1 cellular context compared by ENCODE assay signal in the genomic region with DNA sequence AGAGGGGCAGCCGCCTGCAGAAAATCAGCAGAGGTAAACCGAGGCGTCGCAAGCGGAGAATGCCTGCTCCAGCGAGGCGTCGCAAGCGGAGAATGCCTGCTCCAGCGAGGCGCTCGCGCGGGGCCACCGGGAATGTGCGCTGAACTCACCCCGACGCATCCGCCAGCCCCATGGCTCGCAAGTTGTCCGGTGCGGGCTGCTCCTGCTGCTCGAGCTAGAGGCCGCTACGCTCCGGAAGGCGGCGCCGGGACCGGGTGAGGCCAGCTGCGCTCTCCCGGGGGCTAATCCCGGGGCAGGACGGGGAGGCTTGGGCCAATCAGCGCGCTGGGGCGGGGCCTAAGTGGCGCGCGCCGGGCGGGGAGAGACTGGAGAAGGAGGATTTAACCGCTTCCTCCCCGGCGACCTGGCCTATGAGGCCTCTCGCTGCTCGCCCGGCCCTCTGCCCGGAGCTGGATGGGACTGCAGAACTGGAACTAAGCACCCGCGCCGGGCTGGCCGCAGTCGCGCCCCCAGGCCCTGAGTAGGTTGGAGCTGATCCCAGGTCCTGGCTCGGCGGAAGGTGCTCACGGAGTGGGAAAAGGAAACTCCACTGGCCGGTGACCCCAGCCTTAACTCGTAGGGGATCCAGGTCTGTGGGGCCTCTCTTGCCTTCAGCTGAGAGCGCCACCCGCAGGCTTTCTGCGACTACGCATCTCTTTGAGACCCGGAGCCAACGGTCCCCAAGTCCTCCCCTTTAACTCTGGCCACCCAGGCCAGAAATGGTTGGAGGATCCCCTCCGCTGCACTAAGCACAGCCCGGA.
TF ChIP-seq lines count a peak whose summit lies in the region.

A gene with protein sequence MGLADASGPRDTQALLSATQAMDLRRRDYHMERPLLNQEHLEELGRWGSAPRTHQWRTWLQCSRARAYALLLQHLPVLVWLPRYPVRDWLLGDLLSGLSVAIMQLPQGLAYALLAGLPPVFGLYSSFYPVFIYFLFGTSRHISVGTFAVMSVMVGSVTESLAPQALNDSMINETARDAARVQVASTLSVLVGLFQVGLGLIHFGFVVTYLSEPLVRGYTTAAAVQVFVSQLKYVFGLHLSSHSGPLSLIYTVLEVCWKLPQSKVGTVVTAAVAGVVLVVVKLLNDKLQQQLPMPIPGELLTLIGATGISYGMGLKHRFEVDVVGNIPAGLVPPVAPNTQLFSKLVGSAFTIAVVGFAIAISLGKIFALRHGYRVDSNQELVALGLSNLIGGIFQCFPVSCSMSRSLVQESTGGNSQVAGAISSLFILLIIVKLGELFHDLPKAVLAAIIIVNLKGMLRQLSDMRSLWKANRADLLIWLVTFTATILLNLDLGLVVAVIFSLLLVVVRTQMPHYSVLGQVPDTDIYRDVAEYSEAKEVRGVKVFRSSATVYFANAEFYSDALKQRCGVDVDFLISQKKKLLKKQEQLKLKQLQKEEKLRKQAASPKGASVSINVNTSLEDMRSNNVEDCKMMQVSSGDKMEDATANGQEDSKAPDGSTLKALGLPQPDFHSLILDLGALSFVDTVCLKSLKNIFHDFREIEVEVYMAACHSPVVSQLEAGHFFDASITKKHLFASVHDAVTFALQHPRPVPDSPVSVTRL (minus strand): TSS at position 240 of the 800 bp plus-strand sequence. CDS start 68 bp downstream, at position 172.

TF ChIP-seq in IMR-90, 13 proteins besides CTCF, POLR2A, EP300 and RAD21 (continued from another document):
- TF ChIP-seq, protein P1, sequence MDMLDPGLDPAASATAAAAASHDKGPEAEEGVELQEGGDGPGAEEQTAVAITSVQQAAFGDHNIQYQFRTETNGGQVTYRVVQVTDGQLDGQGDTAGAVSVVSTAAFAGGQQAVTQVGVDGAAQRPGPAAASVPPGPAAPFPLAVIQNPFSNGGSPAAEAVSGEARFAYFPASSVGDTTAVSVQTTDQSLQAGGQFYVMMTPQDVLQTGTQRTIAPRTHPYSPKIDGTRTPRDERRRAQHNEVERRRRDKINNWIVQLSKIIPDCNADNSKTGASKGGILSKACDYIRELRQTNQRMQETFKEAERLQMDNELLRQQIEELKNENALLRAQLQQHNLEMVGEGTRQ (IDR thresholded peaks at IDR 0.05; ENCODE audit: low read depth, low read length), result 0 out of 2 replicates have a peak, but pooled peaks have one; percentile 8
- TF ChIP-seq MXI1 (IDR thresholded peaks at IDR 0.05; ENCODE audit: borderline replicate concordance, low read depth, low read length), result peak; percentile 64; the same call in 1 of the 2 replicates
- TF ChIP-seq MAZ (IDR thresholded peaks at IDR 0.05; ENCODE audit: borderline replicate concordance, low read depth, low read length), result peak; percentile 92
- peak; percentile 27 for TF ChIP-seq SMC3 (IDR thresholded peaks at IDR 0.05; ENCODE audit: low read depth, low read length)
